18 cellular contexts compared by ENCODE assay signal in genomic region chr20:40814328-40814960, GRCh38.
DNase-seq lines count a peak whose midpoint lies in the region; ATAC-seq and TF ChIP-seq lines count a peak whose summit lies in the region.
"Had no signal": no experiment of that assay in that cellular context is flagged by ENCODE, and none has a peak within 500 bp of the region (broad histone marks: within the 10 kb centered on the region; RNA-seq: fewer than 3 reads in every experiment).

No MANE protein-coding gene starts in this region.

- no peak overlapping the region for H3K27ac Mint-ChIP-seq in osteocyte (ENCODE audit: unreplicated experiment)
- H3K27ac Mint-ChIP-seq: CD4-positive, alpha-beta T cell had no signal

- no peaks in the 10 kb centered on the region for H3K79me1 ChIP-seq in trophoblast cell (ENCODE audit: low read length)

- peaks cover 8% of the 10 kb centered on the region for H3K27me3 Mint-ChIP-seq in osteocyte (ENCODE audit: unreplicated experiment)
- H3K27me3 Mint-ChIP-seq: CD4-positive, alpha-beta T cell had no signal

- intact Hi-C loops in left ventricle myocardium superior (cut with micrococcal nuclease), result no loop called here

- no CpG with 5 or more reads among the region's 8 CpGs for WGBS in trophoblast cell (ENCODE audit: extremely low coverage, insufficient coverage, insufficient read length)

- H3K4me1 ChIP-seq in right atrium auricular region, result no peaks in the 10 kb centered on the region
- no peaks in the 10 kb centered on the region for H3K4me1 ChIP-seq in trophoblast cell (ENCODE audit: control insufficient read depth in 1 of 2, insufficient read depth in 2 of 2, low read length in 2 of 2)
- H3K4me1 ChIP-seq: A549, Caco-2, HAP-1 had no signal

- H3K4me3 Mint-ChIP-seq in osteocyte (ENCODE audit: unreplicated experiment), result no peak overlapping the region
- H3K4me3 Mint-ChIP-seq: CD4-positive, alpha-beta T cell; IgD-negative memory B cell had no signal

- no peak overlapping the region for H2BK12ac ChIP-seq in trophoblast cell (ENCODE audit: low read length)

- no peak overlapping the region for H3K23ac ChIP-seq in trophoblast cell (ENCODE audit: low read length)

- H2AFZ ChIP-seq in trophoblast cell (ENCODE audit: insufficient read depth, low read length, poor library complexity), result no peak overlapping the region

- no peak overlapping the region for H3K4me2 ChIP-seq in trophoblast cell (ENCODE audit: low read length)
- H3K4me2 ChIP-seq: A549 had no signal

- no peaks in the 10 kb centered on the region for H3K79me2 ChIP-seq in trophoblast cell (ENCODE audit: control insufficient read depth, insufficient read depth, low read length, poor library complexity)

- H2BK5ac ChIP-seq in trophoblast cell (ENCODE audit: low read depth, low read length, poor library complexity), result no peak overlapping the region

- no peak overlapping the region for H3K4me3 ChIP-seq in right atrium auricular region
- H3K4me3 ChIP-seq in trophoblast cell (ENCODE audit: low read depth, low read length), result no peak overlapping the region
- H3K4me3 ChIP-seq: A549, HAP-1 had no signal

- no peak overlapping the region for H3K9ac ChIP-seq in trophoblast cell (ENCODE audit: low read length)

- no peak for ATAC-seq in left ventricle myocardium superior
- ATAC-seq in HG03025 (IDR thresholded peaks at IDR 0.05; ENCODE audit: low FRiP score, unreplicated experiment), result no peak
- ATAC-seq: A549 had no signal

- TF ChIP-seq CTCF in right atrium auricular region (IDR thresholded peaks at IDR 0.05) (no peak), osteocyte (IDR thresholded peaks at IDR 0.05) (no peak)

- H3K36me3 ChIP-seq in right atrium auricular region, result no peaks in the 10 kb centered on the region
- no peaks in the 10 kb centered on the region for H3K36me3 ChIP-seq in trophoblast cell (ENCODE audit: control insufficient read depth in 1 of 2, insufficient read depth in 2 of 2, low read length in 2 of 2)
- H3K36me3 ChIP-seq: HAP-1 had no signal

- H2BK120ac ChIP-seq in trophoblast cell (ENCODE audit: insufficient read depth, low read length, poor library complexity), result no peak overlapping the region

- H3K4me1 Mint-ChIP-seq in osteocyte (ENCODE audit: unreplicated experiment), result no peaks in the 10 kb centered on the region
- H3K4me1 Mint-ChIP-seq: IgD-negative memory B cell had no signal

- no peak overlapping the region for H4K91ac ChIP-seq in trophoblast cell (ENCODE audit: low read depth, low read length)

- H3K9me3 Mint-ChIP-seq in osteocyte (ENCODE audit: unreplicated experiment), result no peaks in the 10 kb centered on the region

- DNase-seq in DMS 273 (lab: John Stamatoyannopoulos, UW; ENCODE audit: unreplicated experiment), result peak; percentile 26
- DNase-seq in DMS 273 treated with DMSO at 0.1 percent for 48 hours (lab: John Stamatoyannopoulos, UW), result no peak
- DNase-seq in right atrium auricular region (ENCODE audit: low spot score), result peak; percentile 40
- DNase-seq in left ventricle myocardium superior, result no peak
- peak; percentile 42 for DNase-seq in islet precursor cell
- peak; percentile 73 for DNase-seq in osteocyte (ENCODE audit: extremely low spot score, unreplicated experiment)
- no peak for DNase-seq in trophoblast cell
- DNase-seq: AML-193; Caco-2; CD4-positive, alpha-beta T cell; DMS79 treated with DMSO at 0.1 percent for 48 hours; GF-D8 had no signal

- no peak overlapping the region for H3K4ac ChIP-seq in trophoblast cell (ENCODE audit: low read depth, low read length)

- no peak overlapping the region for H4K12ac ChIP-seq in trophoblast cell (ENCODE audit: low read depth, low read length)

- no peaks in the 10 kb centered on the region for H3K36me3 Mint-ChIP-seq in osteocyte (ENCODE audit: unreplicated experiment)
- H3K36me3 Mint-ChIP-seq: IgD-negative memory B cell had no signal

- no peaks in the 10 kb centered on the region for H3K27me3 ChIP-seq in right atrium auricular region
- no peaks in the 10 kb centered on the region for H3K27me3 ChIP-seq in trophoblast cell (ENCODE audit: insufficient read depth, low read length)

- no peak overlapping the region for H4K8ac ChIP-seq in trophoblast cell (ENCODE audit: low read depth, low read length)

- H2AK5ac ChIP-seq in trophoblast cell (ENCODE audit: low read length), result no peak overlapping the region

- H3K14ac ChIP-seq in trophoblast cell (ENCODE audit: low read length), result no peak overlapping the region

- H3K27ac ChIP-seq in right atrium auricular region (no peak overlapping the region), trophoblast cell (ENCODE audit: low read depth, low read length) (no peak overlapping the region)
- H3K27ac ChIP-seq: 22Rv1, A549, C4-2B had no signal

- no peaks in the 10 kb centered on the region for H3K9me3 ChIP-seq in right atrium auricular region
- H3K9me3 ChIP-seq in trophoblast cell (ENCODE audit: insufficient read depth, low read depth, low read length), result peaks cover 2% of the 10 kb centered on the region
- H3K9me3 ChIP-seq: A549, Caco-2, HAP-1 had no signal

- no peak overlapping the region for H3K18ac ChIP-seq in trophoblast cell (ENCODE audit: low read length)

Comparison
In these comparisons a context has a peak if more than half of its experiments do, and no peak if none do; other contexts are left out.
1. DNase-seq: peak in DMS 273 (single experiment), right atrium auricular region (single experiment), islet precursor cell (single experiment) and osteocyte (single experiment); none in DMS 273 treated with DMSO at 0.1 percent for 48 hours (single experiment), left ventricle myocardium superior (single experiment) and trophoblast cell (0 of 2).